In the genomic region with DNA sequence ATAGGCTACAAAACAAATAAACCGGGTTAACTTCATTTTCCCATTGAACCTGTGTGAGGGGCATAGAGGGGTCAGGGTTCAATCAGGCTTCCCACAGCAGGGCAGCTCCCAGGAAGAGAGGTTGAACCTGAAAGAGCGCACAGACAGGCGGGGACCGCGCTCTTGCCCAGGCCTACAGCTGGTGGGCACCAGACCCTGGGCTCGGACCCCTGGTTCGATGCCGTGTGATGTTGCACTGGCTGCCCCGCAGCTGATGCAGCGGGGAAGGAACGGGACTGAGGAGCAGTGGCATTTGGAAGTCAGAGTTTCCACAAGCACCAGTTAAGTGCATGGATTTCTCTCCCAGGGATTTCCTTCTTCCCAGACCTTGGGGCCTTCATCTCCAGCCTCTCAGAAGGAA, we compare ENCODE assay signal across 15 cellular contexts.
DNase-seq lines count a peak whose midpoint lies in the region; ATAC-seq, FAIRE-seq and TF ChIP-seq lines count a peak whose summit lies in the region.
"Had no signal": no experiment of that assay in that cellular context is flagged by ENCODE, and none has a peak within 500 bp of the region (broad histone marks: within the 10 kb centered on the region; RNA-seq: fewer than 3 reads in every experiment).

No MANE protein-coding gene starts in this region.

- H3K4me3 ChIP-seq in WERI-Rb-1 (ENCODE audit: low read depth, low read length) (no peak overlapping the region), kidney (ENCODE audit: low read length in 2 of 2) (no peak overlapping the region), GM23338 (no peak overlapping the region)

- H2AFZ ChIP-seq in GM23338, result no peak overlapping the region

- H3K4me2 ChIP-seq in GM23338, result no peak overlapping the region

- H3K27ac ChIP-seq in WERI-Rb-1 (peak overlapping the region; percentile 79), kidney (ENCODE audit: low read depth in 2 of 2, low read length in 2 of 2) (no peak overlapping the region), GM23338 (ENCODE audit: low read depth) (no peak overlapping the region)

- no peak for FAIRE-seq in kidney (lab: Jason Lieb, UNC)
- FAIRE-seq: A204.1, G401.6, GM12891 had no signal

- H3K9me3 ChIP-seq in WERI-Rb-1 (ENCODE audit: severe bottlenecking) (no peaks in the 10 kb centered on the region), kidney (ENCODE audit: control insufficient read depth in 1 of 2, low read length in 2 of 2) (no peaks in the 10 kb centered on the region)
- H3K9me3 ChIP-seq: BE2C had no signal

- no peak overlapping the region for H3K4me3 Mint-ChIP-seq in GM23338
- H3K4me3 Mint-ChIP-seq: CD14-positive monocyte; CD8-positive, alpha-beta T cell had no signal

- ATAC-seq in HG03432 (IDR thresholded peaks at IDR 0.05; ENCODE audit: unreplicated experiment), result no peak
- ATAC-seq in GM23338, result no peak
- ATAC-seq: CD8-positive, alpha-beta T cell had no signal

- no peak overlapping the region for H3K27ac Mint-ChIP-seq in GM23338
- H3K27ac Mint-ChIP-seq: CD8-positive, alpha-beta T cell had no signal

- intact Hi-C loops in kidney (cut with DNase I), result no loop called here
- intact Hi-C loops in posterior vena cava (cut with DNase I), result no loop called here

- H3K9me3 Mint-ChIP-seq in GM23338, result no peaks in the 10 kb centered on the region; the same call in 2 of the 3 replicates
- H3K9me3 Mint-ChIP-seq: CD14-positive monocyte; CD8-positive, alpha-beta T cell had no signal

- H3K9me2 ChIP-seq in GM23338 (ENCODE audit: insufficient read depth), result no peaks in the 10 kb centered on the region

- peaks cover 26% of the 10 kb centered on the region for H3K27me3 Mint-ChIP-seq in GM23338 (ENCODE audit: insufficient read depth, low read depth, poor library complexity)

- H3K4me1 ChIP-seq in kidney (ENCODE audit: control insufficient read depth in 1 of 2, insufficient read depth in 1 of 2, low read depth in 1 of 2, low read length in 2 of 2), result peaks cover 0 to 2% of the 10 kb centered on the region in 2 donors
- peaks cover 14% of the 10 kb centered on the region for H3K4me1 ChIP-seq in GM23338 (ENCODE audit: insufficient read depth)

- no peak for DNase-seq in WERI-Rb-1
- peak; percentile 45 for DNase-seq in kidney
- peak; percentile 18 for DNase-seq in posterior vena cava (ENCODE audit: low spot score)
- no peak for DNase-seq in GM23338 (ENCODE audit: low spot score)
- DNase-seq in activated gamma-delta T cell treated with Interleukin-2 at 50 U/mL for 16 hours, result no peak
- DNase-seq in NCI-H1436 treated with DMSO at 0.1 percent for 48 hours (lab: John Stamatoyannopoulos, UW), result no peak
- DNase-seq: BE2C; CD8-positive, alpha-beta T cell; EL; H7 had no signal

- peaks cover 43% of the 10 kb centered on the region for H3K4me1 Mint-ChIP-seq in GM23338
- H3K4me1 Mint-ChIP-seq: CD14-positive monocyte had no signal

- H3K27me3 ChIP-seq in WERI-Rb-1 (ENCODE audit: insufficient read depth, low read depth, severe bottlenecking), result no peaks in the 10 kb centered on the region
- no peaks in the 10 kb centered on the region for H3K27me3 ChIP-seq in GM23338 (ENCODE audit: insufficient read depth)
- H3K27me3 ChIP-seq: BE2C had no signal

- H3K36me3 ChIP-seq in WERI-Rb-1 (no peaks in the 10 kb centered on the region), kidney (ENCODE audit: control insufficient read depth in 1 of 2, insufficient read depth in 2 of 2, low read length in 2 of 2) (no peaks in the 10 kb centered on the region), GM23338 (ENCODE audit: insufficient read depth) (no peaks in the 10 kb centered on the region)
- H3K36me3 ChIP-seq: BE2C had no signal

- H3K9ac ChIP-seq in kidney (ENCODE audit: low read length in 2 of 2), result no peak overlapping the region

- H3K79me2 ChIP-seq in GM23338 (replicated peaks; ENCODE audit: insufficient read depth), result no peaks in the 10 kb centered on the region

- H4K20me1 ChIP-seq in GM23338 (replicated peaks; ENCODE audit: insufficient read depth), result no peaks in the 10 kb centered on the region

- TF ChIP-seq CTCF in WERI-Rb-1 (IDR thresholded peaks at IDR 0.05; ENCODE audit: low read depth, low read length), result no peak
- TF ChIP-seq CTCF in kidney (IDR thresholded peaks at IDR 0.05; ENCODE audit: borderline replicate concordance, extremely low read depth, insufficient read depth), result no peak
- no peak for TF ChIP-seq CTCF in GM23338 (conservative IDR thresholded peaks at IDR 0.05; ENCODE audit: low read depth in 2 of 2)

- H3K36me3 Mint-ChIP-seq in GM23338 (ENCODE audit: low read depth), result no peaks in the 10 kb centered on the region; the same call in 2 of the 3 replicates
- H3K36me3 Mint-ChIP-seq: CD14-positive monocyte; CD8-positive, alpha-beta T cell had no signal

- H3F3A ChIP-seq in GM23338 (replicated peaks; ENCODE audit: low read depth), result no peaks in the 10 kb centered on the region

TF ChIP-seq in GM23338, 12 proteins besides CTCF, POLR2A, EP300 and RAD21 (continues in another document):
- TF ChIP-seq STAT1 (IDR thresholded peaks at IDR 0.05; ENCODE audit: unreplicated experiment), result no peak
- no peak for TF ChIP-seq EZH2 (IDR thresholded peaks at IDR 0.05; ENCODE audit: low read depth, unreplicated experiment)
- TF ChIP-seq ZNF331 (CRISPR knock-in tag; IDR thresholded peaks at IDR 0.05; ENCODE audit: low read depth), result no peak
- TF ChIP-seq, protein P1, sequence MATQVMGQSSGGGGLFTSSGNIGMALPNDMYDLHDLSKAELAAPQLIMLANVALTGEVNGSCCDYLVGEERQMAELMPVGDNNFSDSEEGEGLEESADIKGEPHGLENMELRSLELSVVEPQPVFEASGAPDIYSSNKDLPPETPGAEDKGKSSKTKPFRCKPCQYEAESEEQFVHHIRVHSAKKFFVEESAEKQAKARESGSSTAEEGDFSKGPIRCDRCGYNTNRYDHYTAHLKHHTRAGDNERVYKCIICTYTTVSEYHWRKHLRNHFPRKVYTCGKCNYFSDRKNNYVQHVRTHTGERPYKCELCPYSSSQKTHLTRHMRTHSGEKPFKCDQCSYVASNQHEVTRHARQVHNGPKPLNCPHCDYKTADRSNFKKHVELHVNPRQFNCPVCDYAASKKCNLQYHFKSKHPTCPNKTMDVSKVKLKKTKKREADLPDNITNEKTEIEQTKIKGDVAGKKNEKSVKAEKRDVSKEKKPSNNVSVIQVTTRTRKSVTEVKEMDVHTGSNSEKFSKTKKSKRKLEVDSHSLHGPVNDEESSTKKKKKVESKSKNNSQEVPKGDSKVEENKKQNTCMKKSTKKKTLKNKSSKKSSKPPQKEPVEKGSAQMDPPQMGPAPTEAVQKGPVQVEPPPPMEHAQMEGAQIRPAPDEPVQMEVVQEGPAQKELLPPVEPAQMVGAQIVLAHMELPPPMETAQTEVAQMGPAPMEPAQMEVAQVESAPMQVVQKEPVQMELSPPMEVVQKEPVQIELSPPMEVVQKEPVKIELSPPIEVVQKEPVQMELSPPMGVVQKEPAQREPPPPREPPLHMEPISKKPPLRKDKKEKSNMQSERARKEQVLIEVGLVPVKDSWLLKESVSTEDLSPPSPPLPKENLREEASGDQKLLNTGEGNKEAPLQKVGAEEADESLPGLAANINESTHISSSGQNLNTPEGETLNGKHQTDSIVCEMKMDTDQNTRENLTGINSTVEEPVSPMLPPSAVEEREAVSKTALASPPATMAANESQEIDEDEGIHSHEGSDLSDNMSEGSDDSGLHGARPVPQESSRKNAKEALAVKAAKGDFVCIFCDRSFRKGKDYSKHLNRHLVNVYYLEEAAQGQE (IDR thresholded peaks at IDR 0.05; ENCODE audit: unreplicated experiment), result no peak
- no peak for TF ChIP-seq CREB1 (CRISPR knock-in tag; IDR thresholded peaks at IDR 0.05; ENCODE audit: low read depth)

Comparison
In these comparisons a context has a peak if more than half of its experiments do, and no peak if none do; other contexts are left out.
1. DNase-seq: peak in kidney (single experiment) and posterior vena cava (single experiment); none in WERI-Rb-1 (single experiment), GM23338 (single experiment), activated gamma-delta T cell treated with Interleukin-2 at 50 U/mL for 16 hours (single experiment) and NCI-H1436 treated with DMSO at 0.1 percent for 48 hours (single experiment).